ENCODE assay signal across 19 cellular contexts in the genomic region with DNA sequence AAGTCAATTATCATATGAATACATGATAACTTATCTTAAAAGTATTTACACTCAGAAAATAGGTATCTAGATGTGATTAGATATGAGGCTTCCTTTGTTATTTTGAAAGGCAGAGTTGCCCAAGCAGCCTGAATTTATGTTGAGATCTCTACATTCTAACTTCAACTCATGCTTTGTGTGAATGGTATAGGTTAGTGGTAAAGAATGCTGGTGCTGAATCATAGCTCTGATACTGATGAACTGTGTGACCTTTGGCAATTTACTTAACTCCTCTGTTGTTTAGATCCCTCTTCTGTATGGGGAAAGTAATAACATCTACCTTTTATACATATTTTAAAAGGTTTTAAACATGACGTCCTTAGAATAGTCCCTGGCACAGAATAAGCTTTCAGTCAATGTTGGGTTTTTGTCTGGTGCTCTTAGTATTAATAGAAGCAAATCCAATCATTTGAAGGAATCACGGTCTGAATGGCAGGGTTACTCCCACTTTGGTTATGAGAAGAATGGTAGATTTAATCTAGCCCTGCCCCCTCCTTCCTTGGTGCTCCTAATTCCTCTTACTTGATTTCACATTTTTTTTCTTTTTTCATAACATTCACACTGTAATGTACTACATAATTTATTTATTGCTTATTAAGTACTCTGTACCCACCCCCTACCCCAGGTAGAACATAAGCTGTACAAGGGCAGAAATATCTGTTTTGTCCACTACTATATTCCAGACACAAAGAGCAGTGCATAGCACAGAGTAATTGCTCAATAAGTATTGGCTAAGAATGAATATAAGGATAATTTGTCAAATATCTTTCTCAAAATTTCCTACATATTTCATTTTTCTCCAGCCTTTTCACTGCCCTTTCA.
DNase-seq lines count a peak whose midpoint lies in the region; ATAC-seq and TF ChIP-seq lines count a peak whose summit lies in the region.
"Had no signal": no experiment of that assay in that cellular context is flagged by ENCODE, and none has a peak within 500 bp of the region (broad histone marks: within the 10 kb centered on the region; RNA-seq: fewer than 3 reads in every experiment).

No MANE protein-coding gene starts in this region.

- intact Hi-C loops in Panc1 (cut with micrococcal nuclease; ENCODE audit: unreplicated experiment) (no loop called here), ascending aorta (cut with DNase I) (no loop called here)

- H3K27me3 ChIP-seq in Panc1 (ENCODE audit: control insufficient read depth, insufficient read depth, low read length) (no peaks in the 10 kb centered on the region), ascending aorta (no peaks in the 10 kb centered on the region)
- H3K27me3 ChIP-seq: BLaER1 treated with 17β-estradiol and CSF1 and Interleukin-3, amounts not matched to agents 10 nM and 100 nM; heart left ventricle had no signal

- H3K9me3 ChIP-seq in Panc1 (ENCODE audit: control insufficient read depth, insufficient read depth, low read depth, low read length) (peaks cover 14% of the 10 kb centered on the region; the same call in 1 of the 2 replicates), ascending aorta (no peaks in the 10 kb centered on the region)
- H3K9me3 ChIP-seq: heart left ventricle had no signal

- peak; percentile 60 to 84 for ATAC-seq in activated T-cell treated with anti-CD3 and anti-CD28 coated beads, Interleukin-2, amount 50 U/mL, for 72 hours (replicated peaks in 1 of 2)
- peak; percentile 82 for ATAC-seq in Panc1
- peak; percentile 79 for ATAC-seq in stimulated activated effector memory CD8-positive, alpha-beta T cell treated with anti-CD3 and anti-CD28 coated beads, Interleukin-12 subunit alpha, Interleukin-12 subunit beta, amount 100 ng/mL, for 72 hours
- ATAC-seq: heart left ventricle; naive thymus-derived CD4-positive, alpha-beta T cell; right cardiac atrium had no signal

- in situ Hi-C loops in Panc1 (cut with HindIII; ENCODE audit: low pct_unique_long_range_greater_than_20kb, low sequenced_read_pairs), result no loop called here

- H3K4me3 ChIP-seq in Panc1 (ENCODE audit: low read depth in 2 of 2, low read length in 2 of 2) (no peak overlapping the region), epithelial cell of esophagus (ENCODE audit: low read length) (no peak overlapping the region), ascending aorta (no peak overlapping the region)
- H3K4me3 ChIP-seq: BLaER1 treated with 17β-estradiol and CSF1 and Interleukin-3, amounts not matched to agents 10 nM and 100 nM; coronary artery; heart left ventricle had no signal

- peaks cover 26% of the 10 kb centered on the region for H3K4me1 Mint-ChIP-seq in activated T-cell treated with anti-CD3 and anti-CD28 coated beads, Interleukin-2, amount 50 U/mL, for 72 hours (ENCODE audit: low read depth)
- H3K4me1 Mint-ChIP-seq in stimulated activated effector memory CD8-positive, alpha-beta T cell treated with anti-CD3 and anti-CD28 coated beads, Interleukin-12 subunit alpha, Interleukin-12 subunit beta, amount 100 ng/mL, for 72 hours, result peaks cover 7% of the 10 kb centered on the region

- POLR2A ChIA-PET in Panc1 (lab: Charles Lee), result no interaction called here

- H3K36me3 ChIP-seq in Panc1 (ENCODE audit: control insufficient read depth, insufficient read depth, low read length) (no peaks in the 10 kb centered on the region), ascending aorta (no peaks in the 10 kb centered on the region)
- H3K36me3 ChIP-seq: BLaER1 treated with 17β-estradiol and CSF1 and Interleukin-3, amounts not matched to agents 10 nM and 100 nM; heart left ventricle had no signal

- no peak for TF ChIP-seq CTCF in Panc1 (IDR thresholded peaks at IDR 0.05)
- TF ChIP-seq CTCF in epithelial cell of esophagus (IDR thresholded peaks at IDR 0.05; ENCODE audit: insufficient read depth, low read depth, low read length, missing control alignments), result no peak
- TF ChIP-seq CTCF in ascending aorta (IDR thresholded peaks at IDR 0.05), result no peak

- H3K27ac ChIP-seq in Panc1 (ENCODE audit: low read length) (peak overlapping the region; percentile 100), ascending aorta (no peak overlapping the region), caudate nucleus (ENCODE audit: low read depth, low read length) (no peak overlapping the region)
- H3K27ac ChIP-seq: BLaER1 treated with 17β-estradiol and CSF1 and Interleukin-3, amounts not matched to agents 10 nM and 100 nM; coronary artery; heart left ventricle had no signal

- no peaks in the 10 kb centered on the region for H3K36me3 Mint-ChIP-seq in activated T-cell treated with anti-CD3 and anti-CD28 coated beads, Interleukin-2, amount 50 U/mL, for 72 hours (ENCODE audit: insufficient read depth in 2 of 2)
- no peaks in the 10 kb centered on the region for H3K36me3 Mint-ChIP-seq in stimulated activated effector memory CD8-positive, alpha-beta T cell treated with anti-CD3 and anti-CD28 coated beads, Interleukin-12 subunit alpha, Interleukin-12 subunit beta, amount 100 ng/mL, for 72 hours

- peaks cover 7% of the 10 kb centered on the region for H3K27me3 Mint-ChIP-seq in activated T-cell treated with anti-CD3 and anti-CD28 coated beads, Interleukin-2, amount 50 U/mL, for 72 hours (ENCODE audit: low read depth)

- no peak overlapping the region for H3K4me3 Mint-ChIP-seq in activated T-cell treated with anti-CD3 and anti-CD28 coated beads, Interleukin-2, amount 50 U/mL, for 72 hours
- no peak overlapping the region for H3K4me3 Mint-ChIP-seq in stimulated activated effector memory CD8-positive, alpha-beta T cell treated with anti-CD3 and anti-CD28 coated beads, Interleukin-12 subunit alpha, Interleukin-12 subunit beta, amount 100 ng/mL, for 72 hours
- H3K4me3 Mint-ChIP-seq: activated CD4-positive, alpha-beta memory T cell treated with anti-CD3 and anti-CD28 coated beads, Interleukin-2, amount 10 ng/mL, durations not matched to agents 7 days and 5 days; naive thymus-derived CD4-positive, alpha-beta T cell; T-helper 2 cell treated with Interferon-gamma antibody and Interleukin-4, amounts not matched to agents 5 μg/mL and 100 μg/mL, for 36 hours had no signal

- CTCF ChIA-PET in Panc1 (lab: Charles Lee), result no interaction called here

- DNase-seq in activated T-cell treated with anti-CD3 and anti-CD28 coated beads, Interleukin-2, amount 50 U/mL, for 72 hours, result no peak
- no peak for DNase-seq in activated T-cell treated with anti-CD3 and anti-CD28 coated beads, Interleukin-2, amount 50 U/mL, for 1 hour
- DNase-seq in Panc1 (ENCODE audit: low read depth, low spot score) (no peak), epithelial cell of esophagus (ENCODE audit: low read depth) (peak; percentile 69), ascending aorta (ENCODE audit: low spot score in 2 of 2) (no peak), caudate nucleus (lab: John Stamatoyannopoulos, UW) (no peak)
- DNase-seq in stimulated activated effector memory CD8-positive, alpha-beta T cell treated with anti-CD3 and anti-CD28 coated beads, Interleukin-12 subunit alpha, Interleukin-12 subunit beta, amount 100 ng/mL, for 72 hours (ENCODE audit: low spot score in 2 of 2), result no peak
- DNase-seq in stimulated activated CD4-positive, alpha-beta T cell treated with anti-CD3 and anti-CD28 coated beads, Interleukin-2, amount 100 ng/mL, for 24 hours, result no peak
- DNase-seq: activated CD4-positive, alpha-beta memory T cell treated with anti-CD3 and anti-CD28 coated beads, Interleukin-2, amount 10 ng/mL, durations not matched to agents 7 days and 5 days; heart left ventricle; naive thymus-derived CD4-positive, alpha-beta T cell; NCI-H1417 treated with DMSO at 0.1 percent for 48 hours; NCI-H524; right cardiac atrium; RPMI8226; substantia nigra had no signal

- H3K4me1 ChIP-seq in Panc1 (ENCODE audit: control insufficient read depth, insufficient read depth, low read length), result peaks cover 47% of the 10 kb centered on the region
- no peaks in the 10 kb centered on the region for H3K4me1 ChIP-seq in ascending aorta

- H3K9me3 Mint-ChIP-seq in activated T-cell treated with anti-CD3 and anti-CD28 coated beads, Interleukin-2, amount 50 U/mL, for 72 hours, result no peaks in the 10 kb centered on the region
- H3K9me3 Mint-ChIP-seq in stimulated activated effector memory CD8-positive, alpha-beta T cell treated with anti-CD3 and anti-CD28 coated beads, Interleukin-12 subunit alpha, Interleukin-12 subunit beta, amount 100 ng/mL, for 72 hours, result no peaks in the 10 kb centered on the region
- H3K9me3 Mint-ChIP-seq: activated CD4-positive, alpha-beta memory T cell treated with anti-CD3 and anti-CD28 coated beads, Interleukin-2, amount 10 ng/mL, durations not matched to agents 7 days and 5 days; naive thymus-derived CD4-positive, alpha-beta T cell; T-helper 2 cell treated with Interferon-gamma antibody and Interleukin-4, amounts not matched to agents 5 μg/mL and 100 μg/mL, for 36 hours had no signal

- no peak overlapping the region for H3K27ac Mint-ChIP-seq in activated T-cell treated with anti-CD3 and anti-CD28 coated beads, Interleukin-2, amount 50 U/mL, for 72 hours
- H3K27ac Mint-ChIP-seq in stimulated activated effector memory CD8-positive, alpha-beta T cell treated with anti-CD3 and anti-CD28 coated beads, Interleukin-12 subunit alpha, Interleukin-12 subunit beta, amount 100 ng/mL, for 72 hours, result no peak overlapping the region
- H3K27ac Mint-ChIP-seq: activated CD4-positive, alpha-beta memory T cell treated with anti-CD3 and anti-CD28 coated beads, Interleukin-2, amount 10 ng/mL, durations not matched to agents 7 days and 5 days; naive thymus-derived CD4-positive, alpha-beta T cell; T-helper 2 cell treated with Interferon-gamma antibody and Interleukin-4, amounts not matched to agents 5 μg/mL and 100 μg/mL, for 36 hours had no signal

- no TSS peak for BruUV-seq in Panc1 (replicated peaks; lab: Mats Ljungman, UMichigan)
